11 cellular contexts compared by ENCODE assay signal in genomic region chr10:33901166-33901565, GRCh38.
A peak's percentile ranks its signal among the peaks of the same experiment; 100 is the strongest.
DNase-seq lines count a peak whose midpoint lies in the region; ATAC-seq and TF ChIP-seq lines count a peak whose summit lies in the region.
"Had no signal": no experiment of that assay in that cellular context is flagged by ENCODE, and none has a peak within 500 bp of the region (broad histone marks: within the 10 kb centered on the region; RNA-seq: fewer than 3 reads in every experiment).

No MANE protein-coding gene starts in this region.

- peaks cover 16% of the 10 kb centered on the region for H3K27me3 Mint-ChIP-seq in activated T-cell treated with anti-CD3 and anti-CD28 coated beads, Interleukin-2, amount 50 U/mL, for 72 hours (ENCODE audit: low read depth)
- H3K27me3 Mint-ChIP-seq in activated naive CD8-positive, alpha-beta T cell treated with anti-CD3 and anti-CD28 coated beads, Interleukin-2, amount 50 U/mL, for 24 hours: peaks cover 7% of the 10 kb centered on the region

- no peak overlapping the region for H3K9ac ChIP-seq in rectal smooth muscle tissue (ENCODE audit: low read length)

- no peaks in the 10 kb centered on the region for H3K27me3 ChIP-seq in rectal smooth muscle tissue (ENCODE audit: control insufficient read depth, insufficient read depth, low read length)

- no peak overlapping the region for H3K4me3 ChIP-seq in fibroblast of pulmonary artery (replicated peaks; ENCODE audit: low read depth, low read length)
- H3K4me3 ChIP-seq in rectal smooth muscle tissue (ENCODE audit: low read length): no peak overlapping the region

- ATAC-seq in activated T-cell treated with anti-CD3 and anti-CD28 coated beads, Interleukin-2, amount 50 U/mL, for 72 hours (replicated peaks in 1 of 2): no peak
- ATAC-seq in activated naive CD8-positive, alpha-beta T cell treated with anti-CD3 and anti-CD28 coated beads, Interleukin-2, amount 50 U/mL, for 24 hours: no peak
- ATAC-seq in HG02571 (IDR thresholded peaks at IDR 0.05; ENCODE audit: unreplicated experiment): no peak
- ATAC-seq: left colon, Panc1 had no signal

- DNase-seq in Daoy (ENCODE audit: low read depth) (peak; percentile 11), amniotic epithelial cell (ENCODE audit: low read depth) (peak; percentile 34), fibroblast of pulmonary artery (ENCODE audit: low read depth) (peak; percentile 69), NCI-H2171 (lab: John Stamatoyannopoulos, UW) (no peak)
- no peak for DNase-seq in activated T-cell treated with anti-CD3 and anti-CD28 coated beads, Interleukin-2, amount 50 U/mL, for 72 hours
- no peak for DNase-seq in activated naive CD8-positive, alpha-beta T cell treated with anti-CD3 and anti-CD28 coated beads, Interleukin-2, amount 50 U/mL, for 24 hours
- DNase-seq: CD4-positive, alpha-beta T cell; left colon had no signal

- no peak overlapping the region for H3K27ac Mint-ChIP-seq in activated T-cell treated with anti-CD3 and anti-CD28 coated beads, Interleukin-2, amount 50 U/mL, for 72 hours
- no peak overlapping the region for H3K27ac Mint-ChIP-seq in activated naive CD8-positive, alpha-beta T cell treated with anti-CD3 and anti-CD28 coated beads, Interleukin-2, amount 50 U/mL, for 24 hours
- H3K27ac Mint-ChIP-seq: CD4-positive, alpha-beta T cell had no signal

- H3K36me3 ChIP-seq in rectal smooth muscle tissue (ENCODE audit: control insufficient read depth, insufficient read depth, low read length): no peaks in the 10 kb centered on the region

- TF ChIP-seq CTCF in fibroblast of pulmonary artery (IDR thresholded peaks at IDR 0.05; ENCODE audit: low read length, missing control alignments): no peak

- H3K4me1 Mint-ChIP-seq in activated T-cell treated with anti-CD3 and anti-CD28 coated beads, Interleukin-2, amount 50 U/mL, for 72 hours (ENCODE audit: low read depth): no peaks in the 10 kb centered on the region
- no peaks in the 10 kb centered on the region for H3K4me1 Mint-ChIP-seq in activated naive CD8-positive, alpha-beta T cell treated with anti-CD3 and anti-CD28 coated beads, Interleukin-2, amount 50 U/mL, for 24 hours

- H3K9me3 Mint-ChIP-seq in activated T-cell treated with anti-CD3 and anti-CD28 coated beads, Interleukin-2, amount 50 U/mL, for 72 hours: no peaks in the 10 kb centered on the region
- H3K9me3 Mint-ChIP-seq in activated naive CD8-positive, alpha-beta T cell treated with anti-CD3 and anti-CD28 coated beads, Interleukin-2, amount 50 U/mL, for 24 hours: peaks cover 5% of the 10 kb centered on the region
- H3K9me3 Mint-ChIP-seq: CD4-positive, alpha-beta T cell had no signal

- H3K4me3 Mint-ChIP-seq in activated T-cell treated with anti-CD3 and anti-CD28 coated beads, Interleukin-2, amount 50 U/mL, for 72 hours: no peak overlapping the region
- no peak overlapping the region for H3K4me3 Mint-ChIP-seq in activated naive CD8-positive, alpha-beta T cell treated with anti-CD3 and anti-CD28 coated beads, Interleukin-2, amount 50 U/mL, for 24 hours
- H3K4me3 Mint-ChIP-seq: CD4-positive, alpha-beta T cell had no signal

- H3K36me3 Mint-ChIP-seq in activated T-cell treated with anti-CD3 and anti-CD28 coated beads, Interleukin-2, amount 50 U/mL, for 72 hours (ENCODE audit: insufficient read depth in 2 of 2): no peaks in the 10 kb centered on the region
- H3K36me3 Mint-ChIP-seq in activated naive CD8-positive, alpha-beta T cell treated with anti-CD3 and anti-CD28 coated beads, Interleukin-2, amount 50 U/mL, for 24 hours (ENCODE audit: low read depth): no peaks in the 10 kb centered on the region

- H3K27ac ChIP-seq in rectal smooth muscle tissue (ENCODE audit: low read depth, low read length): peak overlapping the region; percentile 14

- H3K4me1 ChIP-seq in rectal smooth muscle tissue (ENCODE audit: control insufficient read depth, insufficient read depth, low read length): no peaks in the 10 kb centered on the region

Comparison
In these comparisons a context has a peak if more than half of its experiments do, and no peak if none do; other contexts are left out.
1. DNase-seq: peak in Daoy (single experiment), amniotic epithelial cell (single experiment) and fibroblast of pulmonary artery (single experiment); none in activated T-cell treated with anti-CD3 and anti-CD28 coated beads, Interleukin-2, amount 50 U/mL, for 72 hours (0 of 2), activated naive CD8-positive, alpha-beta T cell treated with anti-CD3 and anti-CD28 coated beads, Interleukin-2, amount 50 U/mL, for 24 hours (single experiment) and NCI-H2171 (single experiment).